In genomic region chr6:7909323-7910276, GRCh38 we compare ENCODE assay signal across 8 cellular contexts. TPM values are rescaled to one million over a fixed set of nuclear protein-coding genes. Genes with fewer than 3 reads are reported as not detected.
DNase-seq lines count a peak whose midpoint lies in the region; ATAC-seq and TF ChIP-seq lines count a peak whose summit lies in the region.

No MANE protein-coding gene starts in this region.

- H3K9me3 ChIP-seq in ES-I3 (ENCODE audit: control insufficient read depth, insufficient read depth, low read length), result no peaks in the 10 kb centered on the region
- no peaks in the 10 kb centered on the region for H3K9me3 ChIP-seq in GM23248 (ENCODE audit: low read depth)
- H3K9me3 ChIP-seq in endodermal cell (ENCODE audit: control insufficient read depth, low read length), result no peaks in the 10 kb centered on the region

- H2AFZ ChIP-seq in GM23248, result peak overlapping the region; percentile 70

- peaks cover 7% of the 10 kb centered on the region; the same call in 1 of the 2 replicates for H4K20me1 ChIP-seq in GM23248 (ENCODE audit: insufficient read depth)

- in situ Hi-C loops in GM23248 (cut with MboI), result no loop called here

- H3K9me3 Mint-ChIP-seq in endodermal cell (no peaks in the 10 kb centered on the region), mesothelial cell of epicardium (no peaks in the 10 kb centered on the region)

- peak overlapping the region; percentile 64 for H3K4me3 Mint-ChIP-seq in endodermal cell
- peak overlapping the region; percentile 76 for H3K4me3 Mint-ChIP-seq in mesothelial cell of epicardium

- H3K4me2 ChIP-seq in GM23248 (ENCODE audit: unreplicated experiment), result peak overlapping the region; percentile 87

- peak; percentile 58 for ATAC-seq in stimulated activated naive CD8-positive, alpha-beta T cell treated with anti-CD3 and anti-CD28 coated beads, Interleukin-15, Interleukin-2, amounts not matched to agents 100 U/mL and 50 U/mL, for 24 hours

- H3K27ac ChIP-seq in GM23248, result peak overlapping the region; percentile 73
- H3K27ac ChIP-seq in endodermal cell (ENCODE audit: low read depth, low read length), result no peak overlapping the region

- WGBS in GM23248 (ENCODE audit: low coverage in 1 of 2, low lambda C conversion rate in 2 of 2, missing lambda C conversion rate in 2 of 2), 2 experiments, result 4 to 7% methylated on average over 40 to 59 of the region's 66 CpGs
- WGBS in endodermal cell (ENCODE audit: insufficient coverage in 1 of 2, insufficient read length in 1 of 2), 2 experiments, result 1 to 6% methylated on average over 15 to 66 of the region's 66 CpGs

- peak overlapping the region; percentile 81 for H3K4me3 ChIP-seq in GM23248
- H3K4me3 ChIP-seq in endodermal cell (ENCODE audit: low read length), result peak overlapping the region; percentile 79

- no peak overlapping the region for H3K27ac Mint-ChIP-seq in endodermal cell
- peak overlapping the region; percentile 44 for H3K27ac Mint-ChIP-seq in mesothelial cell of epicardium

- H3K27me3 Mint-ChIP-seq in endodermal cell (ENCODE audit: insufficient read depth) (peaks cover 50% of the 10 kb centered on the region), mesothelial cell of epicardium (ENCODE audit: low read depth) (no peaks in the 10 kb centered on the region)

- H3K4me1 Mint-ChIP-seq in endodermal cell (peaks cover 4% of the 10 kb centered on the region), mesothelial cell of epicardium (peaks cover 16% of the 10 kb centered on the region)

- no peak for TF ChIP-seq CTCF in endodermal cell (conservative IDR thresholded peaks at IDR 0.05)
- no peak for TF ChIP-seq CTCF in mesothelial cell of epicardium (IDR thresholded peaks at IDR 0.05; ENCODE audit: unreplicated experiment)

- no peaks in the 10 kb centered on the region for H3K9me2 ChIP-seq in GM23248 (ENCODE audit: insufficient read depth)

- H3K36me3 Mint-ChIP-seq in endodermal cell (ENCODE audit: low read depth) (peaks cover 4% of the 10 kb centered on the region), mesothelial cell of epicardium (no peaks in the 10 kb centered on the region)

- peaks cover 53% of the 10 kb centered on the region for H3K79me2 ChIP-seq in GM23248 (ENCODE audit: insufficient read depth)

- peak; percentile 85 for DNase-seq in GM23248
- DNase-seq in Kasumi-1 (lab: John Stamatoyannopoulos, UW), result peak; percentile 14 to 26
- DNase-seq in activated CD4-positive, alpha-beta T cell treated with anti-CD3 and anti-CD28 coated beads, Interleukin-2, amount 50 U/mL, for 1 hour, result peak; percentile 25
- peak; percentile 84 for DNase-seq in endodermal cell
- peak in 1 of 2 experiments; percentile 61 for DNase-seq in mesothelial cell of epicardium (ENCODE audit: low spot score in 2 of 2, unreplicated experiment in 2 of 2)
- DNase-seq in stimulated activated naive CD8-positive, alpha-beta T cell treated with anti-CD3 and anti-CD28 coated beads, Interleukin-15, Interleukin-2, amounts not matched to agents 100 U/mL and 50 U/mL, for 24 hours, result peak; percentile 74
- no peak for DNase-seq in cerebellar nuclear complex (lab: John Stamatoyannopoulos, UW)

- H3K4me1 ChIP-seq in ES-I3 (ENCODE audit: insufficient read depth, low read length) (peaks cover 5% of the 10 kb centered on the region; the same call in 1 of the 2 replicates), GM23248 (ENCODE audit: insufficient read depth) (peaks cover 11% of the 10 kb centered on the region), endodermal cell (ENCODE audit: control insufficient read depth, insufficient read depth, low read length) (no peaks in the 10 kb centered on the region)

- H3K27me3 ChIP-seq in GM23248 (replicated peaks; ENCODE audit: insufficient read depth) (no peaks in the 10 kb centered on the region), endodermal cell (ENCODE audit: control insufficient read depth, insufficient read depth, low read length, poor library complexity, severe bottlenecking) (peaks cover 92% of the 10 kb centered on the region)

- H3K36me3 ChIP-seq in ES-I3 (ENCODE audit: insufficient read depth, low read length) (peaks cover 2% of the 10 kb centered on the region; the same call in 1 of the 2 replicates), GM23248 (ENCODE audit: low read depth) (no peaks in the 10 kb centered on the region), endodermal cell (ENCODE audit: control insufficient read depth, insufficient read depth, low read length) (no peaks in the 10 kb centered on the region)

- H3K9ac ChIP-seq in ES-I3 (ENCODE audit: low read depth, low read length) (peak overlapping the region; percentile 87), GM23248 (peak overlapping the region; percentile 94), endodermal cell (ENCODE audit: extremely low read depth, low read length, poor library complexity, severe bottlenecking) (peak overlapping the region; percentile 64)

- H3F3A ChIP-seq in GM23248 (ENCODE audit: insufficient read depth), result peaks cover 12% of the 10 kb centered on the region

RNA-seq across cellular contexts. Expression of gene TXNDC5, which starts 1.0 kb away (rescaled TPM):
- 471 and 498 TPM in 2 replicates for total RNA-seq in GM23248 (2014; rRNA removed; shearing (Covaris generic))
- 237 and 292 TPM in 2 replicates for polyA plus RNA-seq in GM23248 (2016; fragmentation: Nextera tagmentation; extraction: Ambion mirVana)
- total RNA-seq in endodermal cell (10 to 100 TPM; 18.0 to 42.5 TPM), mesothelial cell of epicardium (120 to 127 TPM (median 126 TPM) in 3 replicates)
- 91.8 TPM for polyA plus RNA-seq in endodermal cell (2013, experiment 1 of 2)
- 86.9 TPM for polyA plus RNA-seq in endodermal cell (2013, experiment 2 of 2)

Comparison
In these comparisons a context has a peak if more than half of its experiments do, and no peak if none do; other contexts are left out.
1. DNase-seq: peak in GM23248 (single experiment), Kasumi-1 (2 of 2), activated CD4-positive, alpha-beta T cell treated with anti-CD3 and anti-CD28 coated beads, Interleukin-2, amount 50 U/mL, for 1 hour (single experiment), endodermal cell (single experiment) and stimulated activated naive CD8-positive, alpha-beta T cell treated with anti-CD3 and anti-CD28 coated beads, Interleukin-15, Interleukin-2, amounts not matched to agents 100 U/mL and 50 U/mL, for 24 hours (single experiment); none in cerebellar nuclear complex (0 of 2).
2. Peak in every context shown above with its lines, with median percentiles within 50 percentile points of each other: H3K9ac ChIP-seq.